Comparison of ENCODE assay signal across 19 cellular contexts in genomic region chr1:115495603-115496002, GRCh38.
DNase-seq lines count a peak whose midpoint lies in the region; ATAC-seq and TF ChIP-seq lines count a peak whose summit lies in the region.
"Had no signal": no experiment of that assay in that cellular context is flagged by ENCODE, and none has a peak within 500 bp of the region (broad histone marks: within the 10 kb centered on the region; RNA-seq: fewer than 3 reads in every experiment).

No MANE protein-coding gene starts in this region.

- no peak overlapping the region for H2AFZ ChIP-seq in GM23248
- H2AFZ ChIP-seq: neural progenitor cell had no signal

- H3K4me3 Mint-ChIP-seq in osteocyte (ENCODE audit: unreplicated experiment) = no peak overlapping the region
- H3K4me3 Mint-ChIP-seq: activated naive CD4-positive, alpha-beta T cell treated with anti-CD3 and anti-CD28 coated beads, Interleukin-2, amount 50 U/mL, for 24 hours; CD4-positive, CD25-positive, alpha-beta regulatory T cell; neural progenitor cell; T-helper 2 cell treated with Interferon-gamma antibody and Interleukin-4, amounts not matched to agents 5 μg/mL and 100 μg/mL, for 36 hours had no signal

- peak; percentile 71 for ATAC-seq in esophagus mucosa

- H4K20me1 ChIP-seq in GM23248 (ENCODE audit: insufficient read depth) = no peaks in the 10 kb centered on the region

- H3K9me2 ChIP-seq in GM23248 (ENCODE audit: insufficient read depth) = no peaks in the 10 kb centered on the region

- no peaks in the 10 kb centered on the region for H3K79me2 ChIP-seq in GM23248 (ENCODE audit: insufficient read depth)

- H3K9me3 ChIP-seq in GM23248 (ENCODE audit: low read depth) (no peaks in the 10 kb centered on the region), SJSA1 (replicated peaks) (no peaks in the 10 kb centered on the region)
- H3K9me3 ChIP-seq: sigmoid colon, testis had no signal

- no peak for TF ChIP-seq CTCF in osteocyte (IDR thresholded peaks at IDR 0.05)

- DNase-seq in GM23248 = peak; percentile 88
- peak; percentile 74 to 81 for DNase-seq in SJSA1 (ENCODE audit: low read depth in 1 of 2, low spot score in 2 of 2)
- DNase-seq in osteocyte (ENCODE audit: extremely low spot score, unreplicated experiment) = no peak
- no peak for DNase-seq in NCI-H1436 treated with DMSO at 0.1 percent for 48 hours (lab: John Stamatoyannopoulos, UW)
- DNase-seq in GM19238 (ENCODE audit: insufficient read length, low spot score) = no peak
- no peak for DNase-seq in SKM-1 treated with dmso at 0.1 percent for 144 hours (lab: John Stamatoyannopoulos, UW; ENCODE audit: unreplicated experiment)
- no peak for DNase-seq in NCI-H2171 treated with DMSO at 0.1 percent for 48 hours (lab: John Stamatoyannopoulos, UW)
- DNase-seq: activated CD4-positive, alpha-beta T cell treated with anti-CD3 and anti-CD28 coated beads for 4 hours; activated T-cell treated with anti-CD3 and anti-CD28 coated beads for 4 hours; CD4-positive, CD25-positive, alpha-beta regulatory T cell; cerebellar nuclear complex; DMS79 treated with DMSO at 0.1 percent for 48 hours; sigmoid colon; stimulated activated CD4-positive, alpha-beta T cell treated with anti-CD3 and anti-CD28 coated beads, Interleukin-4, amount 100 ng/mL, for 1 hour; testis had no signal

- H3K4me1 ChIP-seq in GM23248 (ENCODE audit: insufficient read depth) (peaks cover 52% of the 10 kb centered on the region), SJSA1 (replicated peaks) (peaks cover 58% of the 10 kb centered on the region)
- H3K4me1 ChIP-seq: sigmoid colon, testis had no signal

- H3K36me3 ChIP-seq in GM23248 (ENCODE audit: low read depth) (no peaks in the 10 kb centered on the region), SJSA1 (no peaks in the 10 kb centered on the region)
- H3K36me3 ChIP-seq: neural progenitor cell, sigmoid colon had no signal

- no peak overlapping the region for H3K4me3 ChIP-seq in GM23248
- no peak overlapping the region for H3K4me3 ChIP-seq in SJSA1
- H3K4me3 ChIP-seq: neural progenitor cell, sigmoid colon, testis had no signal

- H3F3A ChIP-seq in GM23248 (ENCODE audit: insufficient read depth) = peaks cover 16% of the 10 kb centered on the region; the same call in 1 of the 2 replicates

- peak overlapping the region; percentile 56 for H3K4me2 ChIP-seq in GM23248 (ENCODE audit: unreplicated experiment)
- H3K4me2 ChIP-seq: neural progenitor cell had no signal

- H3K27me3 ChIP-seq in GM23248 (replicated peaks; ENCODE audit: insufficient read depth) (no peaks in the 10 kb centered on the region), SJSA1 (replicated peaks) (no peaks in the 10 kb centered on the region)
- H3K27me3 ChIP-seq: neural progenitor cell, sigmoid colon, testis had no signal

- H3K27ac ChIP-seq in GM23248 (peak overlapping the region; percentile 72), SJSA1 (peak overlapping the region; percentile 96)
- H3K27ac ChIP-seq: neural progenitor cell, sigmoid colon, testis had no signal

- 21 to 29% methylated on average over 6 of the region's 6 CpGs for WGBS in GM23248 (ENCODE audit: low coverage in 1 of 2, low lambda C conversion rate in 2 of 2, missing lambda C conversion rate in 2 of 2), 2 experiments

- no peaks in the 10 kb centered on the region for H3K36me3 Mint-ChIP-seq in osteocyte (ENCODE audit: unreplicated experiment)
- H3K36me3 Mint-ChIP-seq: activated naive CD4-positive, alpha-beta T cell treated with anti-CD3 and anti-CD28 coated beads, Interleukin-2, amount 50 U/mL, for 24 hours; CD4-positive, CD25-positive, alpha-beta regulatory T cell; neural progenitor cell had no signal

- H3K4me1 Mint-ChIP-seq in osteocyte (ENCODE audit: unreplicated experiment) = peaks cover 65% of the 10 kb centered on the region
- H3K4me1 Mint-ChIP-seq: activated naive CD4-positive, alpha-beta T cell treated with anti-CD3 and anti-CD28 coated beads, Interleukin-2, amount 50 U/mL, for 24 hours; CD4-positive, CD25-positive, alpha-beta regulatory T cell had no signal

- in situ Hi-C loops in GM23248 (cut with MboI) = no loop called here

- H3K27me3 Mint-ChIP-seq in osteocyte (ENCODE audit: unreplicated experiment) = no peaks in the 10 kb centered on the region
- H3K27me3 Mint-ChIP-seq: activated naive CD4-positive, alpha-beta T cell treated with anti-CD3 and anti-CD28 coated beads, Interleukin-2, amount 50 U/mL, for 24 hours; CD4-positive, CD25-positive, alpha-beta regulatory T cell had no signal

- peak overlapping the region; percentile 57 for H3K27ac Mint-ChIP-seq in osteocyte (ENCODE audit: unreplicated experiment)
- H3K27ac Mint-ChIP-seq: activated naive CD4-positive, alpha-beta T cell treated with anti-CD3 and anti-CD28 coated beads, Interleukin-2, amount 50 U/mL, for 24 hours; neural progenitor cell; T-helper 2 cell treated with Interferon-gamma antibody and Interleukin-4, amounts not matched to agents 5 μg/mL and 100 μg/mL, for 36 hours had no signal

- no peaks in the 10 kb centered on the region for H3K9me3 Mint-ChIP-seq in osteocyte (ENCODE audit: unreplicated experiment)
- H3K9me3 Mint-ChIP-seq: activated naive CD4-positive, alpha-beta T cell treated with anti-CD3 and anti-CD28 coated beads, Interleukin-2, amount 50 U/mL, for 24 hours; neural progenitor cell; T-helper 2 cell treated with Interferon-gamma antibody and Interleukin-4, amounts not matched to agents 5 μg/mL and 100 μg/mL, for 36 hours had no signal

- peak overlapping the region; percentile 39 for H3K9ac ChIP-seq in GM23248
- H3K9ac ChIP-seq: neural progenitor cell had no signal

Comparison
In these comparisons a context has a peak if more than half of its experiments do, and no peak if none do; other contexts are left out.
1. DNase-seq: peak in GM23248 (single experiment) and SJSA1 (2 of 2); none in osteocyte (single experiment), NCI-H1436 treated with DMSO at 0.1 percent for 48 hours (single experiment), GM19238 (single experiment), SKM-1 treated with dmso at 0.1 percent for 144 hours (single experiment) and NCI-H2171 treated with DMSO at 0.1 percent for 48 hours (single experiment).